8 cellular contexts compared by ENCODE assay signal in genomic region chr1:41673806-41674205, GRCh38.
DNase-seq lines count a peak whose midpoint lies in the region; ATAC-seq and TF ChIP-seq lines count a peak whose summit lies in the region.

No MANE protein-coding gene starts in this region.

- peaks cover 0 to 7% (median 4%) of the 10 kb centered on the region in 3 donors for H3K36me3 Mint-ChIP-seq in immature natural killer cell

- peaks cover 3 to 8% (median 5%) of the 10 kb centered on the region in 3 donors for H3K27me3 Mint-ChIP-seq in immature natural killer cell (ENCODE audit: low read depth in 3 of 3)

- no peaks in the 10 kb centered on the region for H3K36me3 ChIP-seq in GM06990 (ENCODE audit: control insufficient read depth, insufficient read depth, low read length)

- peak overlapping the region; percentile 76 to 85 (median 82) for H3K4me3 Mint-ChIP-seq in immature natural killer cell

- TF ChIP-seq POLR2A in erythroblast (IDR thresholded peaks at IDR 0.05; ENCODE audit: low read length): no peak

- TF ChIP-seq CTCF in GM06990 (IDR thresholded peaks at IDR 0.05; ENCODE audit: insufficient read depth, low read length, poor library complexity, severe bottlenecking): no peak

- ATAC-seq in HG03066 (IDR thresholded peaks at IDR 0.05; ENCODE audit: low read depth, unreplicated experiment) (peak; percentile 56), HG02885 (IDR thresholded peaks at IDR 0.05; ENCODE audit: poor library complexity, unreplicated experiment) (no peak)

- DNase-seq in GM06990 (ENCODE audit: extremely low read depth, insufficient read length) (peak; percentile 57), immature natural killer cell (peak in 1 of 3 donors; percentile 28), NCI-H1930 (lab: John Stamatoyannopoulos, UW) (no peak), SIG-M5 treated with dmso at 0.1 percent for 504 hours (lab: John Stamatoyannopoulos, UW; ENCODE audit: unreplicated experiment) (no peak), erythroblast (lab: John Stamatoyannopoulos, UW) (no peak)
- peak; percentile 36 to 44 for DNase-seq in activated CD4-positive, alpha-beta T cell treated with anti-CD3 and anti-CD28 coated beads, Interleukin-2, amount 50 U/mL, for 4 hours

- no peak overlapping the region for H3K4me3 ChIP-seq in GM06990 (replicated peaks; ENCODE audit: low read depth, low read length)

- H3K27ac Mint-ChIP-seq in immature natural killer cell: peak overlapping the region; percentile 77 to 94 (median 92)

- no peaks in the 10 kb centered on the region for H3K27me3 ChIP-seq in GM06990 (replicated peaks; ENCODE audit: control insufficient read depth, insufficient read depth, low read length)

- H3K9me3 Mint-ChIP-seq in immature natural killer cell: no peaks in the 10 kb centered on the region

- peaks cover 65 to 70% of the 10 kb centered on the region in 2 donors for H3K4me1 Mint-ChIP-seq in immature natural killer cell

Comparison
In these comparisons a context has a peak if more than half of its experiments do, and no peak if none do; other contexts are left out.
1. DNase-seq: peak in GM06990 (single experiment) and activated CD4-positive, alpha-beta T cell treated with anti-CD3 and anti-CD28 coated beads, Interleukin-2, amount 50 U/mL, for 4 hours (2 of 2); none in NCI-H1930 (0 of 2), SIG-M5 treated with dmso at 0.1 percent for 504 hours (single experiment) and erythroblast (0 of 2).